Comparison of ENCODE assay signal across 14 cellular contexts in the genomic region with DNA sequence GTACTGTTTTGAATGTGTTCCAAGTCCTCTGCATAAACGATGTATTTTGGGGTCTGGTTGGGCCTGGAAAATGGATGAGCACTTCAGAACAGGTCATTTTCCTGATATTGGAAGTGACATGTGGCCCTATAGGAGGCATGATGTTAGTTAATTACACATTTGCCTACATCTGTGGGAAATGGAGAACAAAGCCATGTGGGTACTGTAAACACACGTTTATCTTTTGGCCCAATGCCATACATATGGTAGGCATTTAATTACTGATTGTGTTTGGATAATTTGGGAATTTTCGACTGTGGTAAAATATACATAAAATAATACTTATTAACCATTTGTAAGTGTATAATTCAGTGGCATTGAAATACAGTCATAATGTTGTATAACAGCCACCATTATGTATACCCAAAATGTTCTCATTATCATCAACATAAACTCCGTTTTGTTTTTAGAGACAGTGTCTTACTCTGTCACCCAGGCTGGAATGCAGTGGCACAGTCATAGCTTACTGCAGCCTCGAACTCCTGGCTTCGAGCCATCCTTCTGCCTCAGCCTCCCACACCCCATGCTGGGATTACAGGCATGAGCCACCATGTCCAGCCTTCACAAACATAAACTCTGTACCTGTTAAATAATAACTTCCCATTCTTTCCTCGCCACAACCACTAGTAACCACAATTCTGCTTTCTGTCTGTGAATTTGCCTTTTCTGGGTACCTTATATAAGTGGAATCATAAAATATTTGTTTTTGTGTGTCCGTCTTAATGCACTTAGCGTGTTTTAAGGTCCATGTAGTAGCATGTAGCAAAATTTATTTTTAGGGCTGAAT. TPM values are rescaled to one million over a fixed set of nuclear protein-coding genes. Genes with fewer than 3 reads are reported as not detected.
DNase-seq lines count a peak whose midpoint lies in the region; ATAC-seq, FAIRE-seq and TF ChIP-seq lines count a peak whose summit lies in the region.
"Had no signal": no experiment of that assay in that cellular context is flagged by ENCODE, and none has a peak within 500 bp of the region (broad histone marks: within the 10 kb centered on the region; RNA-seq: fewer than 3 reads in every experiment).

No MANE protein-coding gene starts in this region.

- intact Hi-C loops in HepG2 (cut with micrococcal nuclease; ENCODE audit: unreplicated experiment) = no loop called here

- DNase-seq in ELR (ENCODE audit: low read depth) = peak; percentile 56
- peak; percentile 64 for DNase-seq in NCI-H1105 treated with DMSO at 0.1 percent for 48 hours (lab: John Stamatoyannopoulos, UW)
- DNase-seq in astrocyte of the spinal cord (ENCODE audit: low read depth, low spot score) = peak; percentile 25
- no peak for DNase-seq in HepG2 (ENCODE audit: low spot score)
- no peak for DNase-seq in GM19238 (ENCODE audit: insufficient read length, low spot score)
- no peak for DNase-seq in activated naive CD8-positive, alpha-beta T cell treated with anti-CD3 and anti-CD28 coated beads for 36 hours
- DNase-seq in hepatic stellate cell (ENCODE audit: low spot score) = no peak
- DNase-seq: activated CD4-positive, alpha-beta memory T cell treated with anti-CD3 and anti-CD28 coated beads, Interleukin-2, amount 10 ng/mL, durations not matched to agents 7 days and 5 days; dermis blood vessel endothelial cell; DMS79; NCI-H2107 had no signal

- no peaks in the 10 kb centered on the region for H3K9me3 ChIP-seq in HepG2 (ENCODE audit: low read length)
- H3K9me3 ChIP-seq: BLaER1, SJSA1 had no signal

- H3K27ac Mint-ChIP-seq in activated naive CD8-positive, alpha-beta T cell treated with anti-CD3 and anti-CD28 coated beads for 36 hours = no peak overlapping the region
- H3K27ac Mint-ChIP-seq: activated CD4-positive, alpha-beta memory T cell treated with anti-CD3 and anti-CD28 coated beads, Interleukin-2, amount 10 ng/mL, durations not matched to agents 7 days and 5 days had no signal

- WGBS in HepG2 (ENCODE audit: low lambda C conversion rate) = 76% methylated on average over 9 of the region's 9 CpGs

- CTCF ChIA-PET in HepG2 (lab: Yijun Ruan, JAX; ENCODE audit: low intra/inter-chr PET ratio, low total read pairs) = no interaction called here

- no peak for FAIRE-seq in HepG2 (lab: Jason Lieb, UNC)

- TF ChIP-seq CTCF in astrocyte of the spinal cord (IDR thresholded peaks at IDR 0.05; ENCODE audit: low read depth, low read length) = no peak
- TF ChIP-seq CTCF in HepG2 (CRISPR knock-in tag; IDR thresholded peaks at IDR 0.05) = no peak

- H3K4me3 ChIP-seq in astrocyte of the spinal cord (ENCODE audit: low read depth, low read length) (no peak overlapping the region), HepG2 (replicated peaks in 1 of 3; ENCODE audit: insufficient read depth in 1 of 3, low read depth in 2 of 3, low read length in 3 of 3) (no peak overlapping the region)
- H3K4me3 ChIP-seq: BLaER1, SJSA1 had no signal

- peaks cover 1% of the 10 kb centered on the region for H3K4me1 Mint-ChIP-seq in activated naive CD8-positive, alpha-beta T cell treated with anti-CD3 and anti-CD28 coated beads for 36 hours

- no peak overlapping the region for H2AFZ ChIP-seq in HepG2 (ENCODE audit: low read length)

- TF ChIP-seq EP300 in HepG2 (IDR thresholded peaks at IDR 0.05; ENCODE audit: low read depth in 2 of 2, low read length in 2 of 2) (no peak), HepG2 (CRISPR knock-in tag; IDR thresholded peaks at IDR 0.05; ENCODE audit: borderline replicate concordance) (no peak)

- in situ Hi-C loops in astrocyte of the spinal cord (cut with HindIII; ENCODE audit: low sequenced_read_pairs) (no loop called here), HepG2 (cut with HindIII; ENCODE audit: extremely low pct_ligation_motif_present, low pct_unique_long_range_greater_than_20kb) (loop anchor here (5.0 kb wide), 1 partner anchor 78 kb away; no protein-coding TSS in a partner anchor)

- ATAC-seq in HepG2 (no peak), GM18498 (IDR thresholded peaks at IDR 0.05; ENCODE audit: unreplicated experiment) (no peak)

- no peaks in the 10 kb centered on the region for H3K4me1 ChIP-seq in HepG2 (ENCODE audit: insufficient read depth, low read length)
- H3K4me1 ChIP-seq: SJSA1 had no signal

- no peak for TF ChIP-seq RAD21 in HepG2 (CRISPR knock-in tag; IDR thresholded peaks at IDR 0.05)

- peaks cover 6% of the 10 kb centered on the region for H3K36me3 Mint-ChIP-seq in activated naive CD8-positive, alpha-beta T cell treated with anti-CD3 and anti-CD28 coated beads for 36 hours

- no peak overlapping the region for H3K9ac ChIP-seq in HepG2 (ENCODE audit: insufficient read depth, low read depth, low read length)
- H3K9ac ChIP-seq: BLaER1 had no signal

- BruUV-seq in HepG2 (replicated peaks; lab: Mats Ljungman, UMichigan) = no TSS peak

- H3K4me3 Mint-ChIP-seq in activated naive CD8-positive, alpha-beta T cell treated with anti-CD3 and anti-CD28 coated beads for 36 hours = no peak overlapping the region
- H3K4me3 Mint-ChIP-seq: activated CD4-positive, alpha-beta memory T cell treated with anti-CD3 and anti-CD28 coated beads, Interleukin-2, amount 10 ng/mL, durations not matched to agents 7 days and 5 days had no signal

- H3K27ac ChIP-seq in HepG2 (ENCODE audit: extremely low read length, insufficient read depth, low read length) = no peak overlapping the region
- H3K27ac ChIP-seq: BLaER1, SJSA1 had no signal

- no peaks in the 10 kb centered on the region for H3K27me3 Mint-ChIP-seq in activated naive CD8-positive, alpha-beta T cell treated with anti-CD3 and anti-CD28 coated beads for 36 hours

- H3K4me2 ChIP-seq in HepG2 (ENCODE audit: low read depth, low read length) = no peak overlapping the region
- H3K4me2 ChIP-seq: BLaER1 had no signal

- no peaks in the 10 kb centered on the region for H3K9me3 Mint-ChIP-seq in activated naive CD8-positive, alpha-beta T cell treated with anti-CD3 and anti-CD28 coated beads for 36 hours
- H3K9me3 Mint-ChIP-seq: activated CD4-positive, alpha-beta memory T cell treated with anti-CD3 and anti-CD28 coated beads, Interleukin-2, amount 10 ng/mL, durations not matched to agents 7 days and 5 days had no signal

- H3K79me2 ChIP-seq in HepG2 (ENCODE audit: insufficient read depth, low read length) = no peaks in the 10 kb centered on the region

- no peaks in the 10 kb centered on the region for H3K27me3 ChIP-seq in HepG2 (ENCODE audit: control insufficient read depth in 1 of 2, insufficient read depth in 2 of 2, low read length in 2 of 2)
- H3K27me3 ChIP-seq: BLaER1, SJSA1 had no signal

- H4K20me1 ChIP-seq in HepG2 (ENCODE audit: insufficient read depth, low read length) = no peaks in the 10 kb centered on the region; the same call in 1 of the 2 replicates

- peaks cover 4 to 44% of the 10 kb centered on the region in 2 experiments; a peak in 4 of 5 replicates for H3K36me3 ChIP-seq in HepG2 (replicated peaks in 1 of 2; ENCODE audit: control insufficient read depth in 1 of 2, insufficient read depth in 2 of 2, low read length in 2 of 2)

- no peak for TF ChIP-seq POLR2A in HepG2 (IDR thresholded peaks at IDR 0.05; ENCODE audit: insufficient read depth in 1 of 2, low read depth in 2 of 2, low read length in 2 of 2)

- POLR2A ChIA-PET in HepG2 (lab: Yijun Ruan, JAX) = no interaction called here

RNA-seq across cellular contexts. Expression of a gene that starts 11.9 kb away (rescaled TPM):
- total RNA-seq in HepG2 (2016; rRNA removed; fragmentation: Illumina TruSeq; extraction: Trizol) = 38.4 and 39.5 TPM in 2 replicates
- total RNA-seq in HepG2 (2016; cell fraction: cytosol; rRNA removed; fragmentation: Illumina TruSeq; extraction: Trizol; ENCODE audit: low read depth) = 7.3 and 9.5 TPM in 2 replicates
- 34.4 and 39.3 TPM in 2 replicates for total RNA-seq in HepG2 (2016; cell fraction: insoluble cytoplasmic fraction; rRNA removed; fragmentation: Illumina TruSeq; extraction: Trizol)
- total RNA-seq in HepG2 (2016; cell fraction: membrane; rRNA removed; fragmentation: Illumina TruSeq; extraction: Trizol) = 12.6 and 12.8 TPM in 2 replicates
- total RNA-seq in HepG2 (2016; cell fraction: nucleus; rRNA removed; fragmentation: Illumina TruSeq; extraction: Trizol) = 21.9 and 25.1 TPM in 2 replicates
- 18.1 and 20.6 TPM in 2 replicates for polyA plus RNA-seq in HepG2 (2011; rRNA removed)
- polyA plus RNA-seq in HepG2 (2011; cell fraction: cytosol; rRNA removed) = 12.3 and 14.6 TPM in 2 replicates
- polyA plus RNA-seq in HepG2 (2011; cell fraction: nucleus; rRNA removed) = 20.7 and 21.2 TPM in 2 replicates
- 24.3 and 34.0 TPM in 2 replicates for polyA plus RNA-seq in HepG2 (2012)
- polyA plus RNA-seq in HepG2 (2016; cell fraction: cytosol; fragmentation: Illumina TruSeq; extraction: Trizol; ENCODE audit: low read depth) = 4.3 and 5.1 TPM in 2 replicates
- polyA plus RNA-seq in HepG2 (2016; cell fraction: insoluble cytoplasmic fraction; fragmentation: Illumina TruSeq; extraction: Trizol; ENCODE audit: low read depth) = 42.3 and 55.4 TPM in 2 replicates
- 9.4 and 10.7 TPM in 2 replicates for polyA plus RNA-seq in HepG2 (2016; cell fraction: membrane; fragmentation: Illumina TruSeq; extraction: Trizol; ENCODE audit: low read depth)
- polyA plus RNA-seq in HepG2 (2016; cell fraction: nucleus; fragmentation: Illumina TruSeq; extraction: Trizol; ENCODE audit: insufficient read depth, low read depth) = 56.7 and 59.2 TPM in 2 replicates
- polyA minus RNA-seq in HepG2 (2011; rRNA and poly(A)+ RNA removed; ENCODE audit: low replicate concordance) = 36.5 and 72.3 TPM in 2 replicates
- 10.2 and 16.1 TPM in 2 replicates for polyA minus RNA-seq in HepG2 (2011; cell fraction: cytosol; rRNA and poly(A)+ RNA removed)
- 9.2 and 9.7 TPM in 2 replicates for polyA minus RNA-seq in HepG2 (2011; cell fraction: nucleus; rRNA and poly(A)+ RNA removed)
- 10 to 100 TPM; 33.1 to 34.0 TPM for total RNA-seq in activated naive CD8-positive, alpha-beta T cell treated with anti-CD3 and anti-CD28 coated beads for 36 hours

RNA-seq across cellular contexts. Expression of a gene that starts 15.2 kb away (rescaled TPM):
- total RNA-seq in HepG2 (2016; rRNA removed; fragmentation: Illumina TruSeq; extraction: Trizol) = 97.8 and 115 TPM in 2 replicates
- 11.9 and 13.6 TPM in 2 replicates for total RNA-seq in HepG2 (2016; cell fraction: cytosol; rRNA removed; fragmentation: Illumina TruSeq; extraction: Trizol; ENCODE audit: low read depth)
- total RNA-seq in HepG2 (2016; cell fraction: insoluble cytoplasmic fraction; rRNA removed; fragmentation: Illumina TruSeq; extraction: Trizol) = 101 and 122 TPM in 2 replicates
- 28.7 and 32.9 TPM in 2 replicates for total RNA-seq in HepG2 (2016; cell fraction: membrane; rRNA removed; fragmentation: Illumina TruSeq; extraction: Trizol)
- total RNA-seq in HepG2 (2016; cell fraction: nucleus; rRNA removed; fragmentation: Illumina TruSeq; extraction: Trizol) = 60.9 and 62.3 TPM in 2 replicates
- 41.2 and 50.8 TPM in 2 replicates for polyA plus RNA-seq in HepG2 (2011; rRNA removed)
- 21.0 and 31.9 TPM in 2 replicates for polyA plus RNA-seq in HepG2 (2011; cell fraction: cytosol; rRNA removed)
- polyA plus RNA-seq in HepG2 (2011; cell fraction: nucleus; rRNA removed) = 13.4 and 17.3 TPM in 2 replicates
- 33.7 and 42.3 TPM in 2 replicates for polyA plus RNA-seq in HepG2 (2012)
- polyA plus RNA-seq in HepG2 (2016; cell fraction: cytosol; fragmentation: Illumina TruSeq; extraction: Trizol; ENCODE audit: low read depth) = 10.8 and 12.4 TPM in 2 replicates
- polyA plus RNA-seq in HepG2 (2016; cell fraction: insoluble cytoplasmic fraction; fragmentation: Illumina TruSeq; extraction: Trizol; ENCODE audit: low read depth) = 102 and 120 TPM in 2 replicates
- 20.6 and 23.3 TPM in 2 replicates for polyA plus RNA-seq in HepG2 (2016; cell fraction: membrane; fragmentation: Illumina TruSeq; extraction: Trizol; ENCODE audit: low read depth)
- 92.4 and 105 TPM in 2 replicates for polyA plus RNA-seq in HepG2 (2016; cell fraction: nucleus; fragmentation: Illumina TruSeq; extraction: Trizol; ENCODE audit: insufficient read depth, low read depth)
- polyA minus RNA-seq in HepG2 (2011; rRNA and poly(A)+ RNA removed; ENCODE audit: low replicate concordance) = 20.7 and 68.8 TPM in 2 replicates
- polyA minus RNA-seq in HepG2 (2011; cell fraction: cytosol; rRNA and poly(A)+ RNA removed) = 12.0 and 12.4 TPM in 2 replicates
- 29.9 and 30.0 TPM in 2 replicates for polyA minus RNA-seq in HepG2 (2011; cell fraction: nucleus; rRNA and poly(A)+ RNA removed)
- total RNA-seq in activated naive CD8-positive, alpha-beta T cell treated with anti-CD3 and anti-CD28 coated beads for 36 hours = 100 to 1,000 TPM; 116 to 120 TPM

RNA-seq across cellular contexts. Expression of a gene that starts 24.2 kb away (rescaled TPM):
- not detected in 2 replicates for total RNA-seq in HepG2 (2016; rRNA removed; fragmentation: Illumina TruSeq; extraction: Trizol)
- not detected in 2 replicates for total RNA-seq in HepG2 (2016; cell fraction: cytosol; rRNA removed; fragmentation: Illumina TruSeq; extraction: Trizol; ENCODE audit: low read depth)
- total RNA-seq in HepG2 (2016; cell fraction: insoluble cytoplasmic fraction; rRNA removed; fragmentation: Illumina TruSeq; extraction: Trizol) = not detected in 2 replicates
- not detected in 2 replicates for total RNA-seq in HepG2 (2016; cell fraction: membrane; rRNA removed; fragmentation: Illumina TruSeq; extraction: Trizol)
- total RNA-seq in HepG2 (2016; cell fraction: nucleus; rRNA removed; fragmentation: Illumina TruSeq; extraction: Trizol) = not detected in 2 replicates
- polyA plus RNA-seq in HepG2 (2011; rRNA removed) = not detected in 2 replicates
- 0.01 TPM in 1 of 2 replicates, not detected in the other for polyA plus RNA-seq in HepG2 (2011; cell fraction: cytosol; rRNA removed)
- not detected in 2 replicates for polyA plus RNA-seq in HepG2 (2011; cell fraction: nucleus; rRNA removed)
- not detected in 2 replicates for polyA plus RNA-seq in HepG2 (2012)
- polyA plus RNA-seq in HepG2 (2016; cell fraction: cytosol; fragmentation: Illumina TruSeq; extraction: Trizol; ENCODE audit: low read depth) = not detected in 2 replicates
- polyA plus RNA-seq in HepG2 (2016; cell fraction: insoluble cytoplasmic fraction; fragmentation: Illumina TruSeq; extraction: Trizol; ENCODE audit: low read depth) = not detected in 2 replicates
- not detected in 2 replicates for polyA plus RNA-seq in HepG2 (2016; cell fraction: membrane; fragmentation: Illumina TruSeq; extraction: Trizol; ENCODE audit: low read depth)
- not detected in 2 replicates for polyA plus RNA-seq in HepG2 (2016; cell fraction: nucleus; fragmentation: Illumina TruSeq; extraction: Trizol; ENCODE audit: insufficient read depth, low read depth)
- polyA minus RNA-seq in HepG2 (2011; rRNA and poly(A)+ RNA removed; ENCODE audit: low replicate concordance) = 0.07 TPM in 1 of 2 replicates, not detected in the other
- not detected in 2 replicates for polyA minus RNA-seq in HepG2 (2011; cell fraction: cytosol; rRNA and poly(A)+ RNA removed)
- polyA minus RNA-seq in HepG2 (2011; cell fraction: nucleus; rRNA and poly(A)+ RNA removed) = not detected in 2 replicates
- total RNA-seq in activated naive CD8-positive, alpha-beta T cell treated with anti-CD3 and anti-CD28 coated beads for 36 hours = not detected
- total RNA-seq: activated CD4-positive, alpha-beta memory T cell treated with anti-CD3 and anti-CD28 coated beads, Interleukin-2, amount 10 ng/mL, durations not matched to agents 7 days and 5 days had no signal

RNA-seq across cellular contexts. Expression of a gene that starts 39.8 kb away (rescaled TPM):
- total RNA-seq in HepG2 (2016; rRNA removed; fragmentation: Illumina TruSeq; extraction: Trizol) = 7.9 and 11.5 TPM in 2 replicates
- total RNA-seq in HepG2 (2016; cell fraction: cytosol; rRNA removed; fragmentation: Illumina TruSeq; extraction: Trizol; ENCODE audit: low read depth) = 2.7 and 3.4 TPM in 2 replicates
- 10.4 and 13.3 TPM in 2 replicates for total RNA-seq in HepG2 (2016; cell fraction: insoluble cytoplasmic fraction; rRNA removed; fragmentation: Illumina TruSeq; extraction: Trizol)
- 6.2 and 6.3 TPM in 2 replicates for total RNA-seq in HepG2 (2016; cell fraction: membrane; rRNA removed; fragmentation: Illumina TruSeq; extraction: Trizol)
- 12.6 and 14.1 TPM in 2 replicates for total RNA-seq in HepG2 (2016; cell fraction: nucleus; rRNA removed; fragmentation: Illumina TruSeq; extraction: Trizol)
- polyA plus RNA-seq in HepG2 (2011; rRNA removed) = 55.1 and 85.6 TPM in 2 replicates
- polyA plus RNA-seq in HepG2 (2011; cell fraction: cytosol; rRNA removed) = 53.6 and 65.9 TPM in 2 replicates
- 100 and 160 TPM in 2 replicates for polyA plus RNA-seq in HepG2 (2011; cell fraction: nucleus; rRNA removed)
- 23.2 and 51.8 TPM in 2 replicates for polyA plus RNA-seq in HepG2 (2012)
- 1.3 and 1.4 TPM in 2 replicates for polyA plus RNA-seq in HepG2 (2016; cell fraction: cytosol; fragmentation: Illumina TruSeq; extraction: Trizol; ENCODE audit: low read depth)
- 8.0 and 8.3 TPM in 2 replicates for polyA plus RNA-seq in HepG2 (2016; cell fraction: insoluble cytoplasmic fraction; fragmentation: Illumina TruSeq; extraction: Trizol; ENCODE audit: low read depth)
- polyA plus RNA-seq in HepG2 (2016; cell fraction: membrane; fragmentation: Illumina TruSeq; extraction: Trizol; ENCODE audit: low read depth) = 1.5 and 2.1 TPM in 2 replicates
- 32.7 and 37.5 TPM in 2 replicates for polyA plus RNA-seq in HepG2 (2016; cell fraction: nucleus; fragmentation: Illumina TruSeq; extraction: Trizol; ENCODE audit: insufficient read depth, low read depth)
- polyA minus RNA-seq in HepG2 (2011; rRNA and poly(A)+ RNA removed; ENCODE audit: low replicate concordance) = 97.8 and 144 TPM in 2 replicates
- 37.5 and 50.6 TPM in 2 replicates for polyA minus RNA-seq in HepG2 (2011; cell fraction: cytosol; rRNA and poly(A)+ RNA removed)
- 25.4 and 41.9 TPM in 2 replicates for polyA minus RNA-seq in HepG2 (2011; cell fraction: nucleus; rRNA and poly(A)+ RNA removed)
- under 1 TPM in 1 of 2 experiments, not detected in 1; 0.30 TPM for total RNA-seq in activated naive CD8-positive, alpha-beta T cell treated with anti-CD3 and anti-CD28 coated beads for 36 hours

Comparison
In these comparisons a context has a peak if more than half of its experiments do, and no peak if none do; other contexts are left out.
1. DNase-seq: peak in ELR (single experiment), NCI-H1105 treated with DMSO at 0.1 percent for 48 hours (single experiment) and astrocyte of the spinal cord (single experiment); none in HepG2 (single experiment), GM19238 (single experiment), activated naive CD8-positive, alpha-beta T cell treated with anti-CD3 and anti-CD28 coated beads for 36 hours (single experiment) and hepatic stellate cell (single experiment).